Comparison of ENCODE assay signal across 28 cellular contexts in genomic region chr20:33761698-33762250, GRCh38.
"Had no signal": no experiment of that assay in that cellular context is flagged by ENCODE, and none has a peak within 500 bp of the region (broad histone marks: within the 10 kb centered on the region; RNA-seq: fewer than 3 reads in every experiment).

No MANE protein-coding gene starts in this region.

- H3K27me3 ChIP-seq: colonic mucosa, esophagus squamous epithelium, gastrocnemius medialis, heart right ventricle, left lung had no signal

- H3K27me3 Mint-ChIP-seq: dendritic cell treated with granulocyte-macrophage colony-stimulating factor and Interleukin-4, amounts not matched to agents 40 ng/mL and 50 ng/mL, for 4 days; effector memory CD8-positive, alpha-beta T cell; memory B cell had no signal

- H3K4me1 Mint-ChIP-seq: endodermal cell, memory B cell had no signal

- H3K27ac ChIP-seq: colonic mucosa, epithelial cell of prostate, esophagus squamous epithelium, gastrocnemius medialis, heart right ventricle, left lung had no signal

- H3K36me3 ChIP-seq: colonic mucosa had no signal

- ATAC-seq: effector memory CD8-positive, alpha-beta T cell; esophagus mucosa; gastrocnemius medialis; heart right ventricle; left cardiac atrium; left lung; left ventricle myocardium superior had no signal

- H3K4me3 ChIP-seq: colonic mucosa, esophagus squamous epithelium, gastrocnemius medialis, heart right ventricle, left lung, lung had no signal

- H3K9me3 Mint-ChIP-seq: dendritic cell treated with granulocyte-macrophage colony-stimulating factor and Interleukin-4, amounts not matched to agents 40 ng/mL and 50 ng/mL, for 4 days; effector memory CD8-positive, alpha-beta T cell; endodermal cell had no signal

- FAIRE-seq: endometrium, islet of Langerhans, keratinocyte had no signal

- H3K4me1 ChIP-seq: colonic mucosa, esophagus squamous epithelium, gastrocnemius medialis, heart right ventricle, left lung had no signal

- DNase-seq: colonic mucosa; cortex of kidney; effector CD8-positive, alpha-beta T cell; effector memory CD8-positive, alpha-beta T cell; endodermal cell; erythroblast; esophagus squamous epithelium; foreskin fibroblast; foreskin melanocyte; gastrocnemius medialis; glutamatergic neuron; head of caudate nucleus; heart right ventricle; hippocampal formation; left cardiac atrium; left lung; left ventricle myocardium superior; mammary epithelial cell; mesendoderm; midbrain had no signal

- H3K4me3 Mint-ChIP-seq: dendritic cell treated with granulocyte-macrophage colony-stimulating factor and Interleukin-4, amounts not matched to agents 40 ng/mL and 50 ng/mL, for 4 days; effector memory CD8-positive, alpha-beta T cell; endodermal cell; memory B cell had no signal

- H3K9me3 ChIP-seq: colonic mucosa, gastrocnemius medialis had no signal

- H3K27ac Mint-ChIP-seq: dendritic cell treated with granulocyte-macrophage colony-stimulating factor and Interleukin-4, amounts not matched to agents 40 ng/mL and 50 ng/mL, for 4 days; effector memory CD8-positive, alpha-beta T cell; endodermal cell had no signal
